In the genomic region with DNA sequence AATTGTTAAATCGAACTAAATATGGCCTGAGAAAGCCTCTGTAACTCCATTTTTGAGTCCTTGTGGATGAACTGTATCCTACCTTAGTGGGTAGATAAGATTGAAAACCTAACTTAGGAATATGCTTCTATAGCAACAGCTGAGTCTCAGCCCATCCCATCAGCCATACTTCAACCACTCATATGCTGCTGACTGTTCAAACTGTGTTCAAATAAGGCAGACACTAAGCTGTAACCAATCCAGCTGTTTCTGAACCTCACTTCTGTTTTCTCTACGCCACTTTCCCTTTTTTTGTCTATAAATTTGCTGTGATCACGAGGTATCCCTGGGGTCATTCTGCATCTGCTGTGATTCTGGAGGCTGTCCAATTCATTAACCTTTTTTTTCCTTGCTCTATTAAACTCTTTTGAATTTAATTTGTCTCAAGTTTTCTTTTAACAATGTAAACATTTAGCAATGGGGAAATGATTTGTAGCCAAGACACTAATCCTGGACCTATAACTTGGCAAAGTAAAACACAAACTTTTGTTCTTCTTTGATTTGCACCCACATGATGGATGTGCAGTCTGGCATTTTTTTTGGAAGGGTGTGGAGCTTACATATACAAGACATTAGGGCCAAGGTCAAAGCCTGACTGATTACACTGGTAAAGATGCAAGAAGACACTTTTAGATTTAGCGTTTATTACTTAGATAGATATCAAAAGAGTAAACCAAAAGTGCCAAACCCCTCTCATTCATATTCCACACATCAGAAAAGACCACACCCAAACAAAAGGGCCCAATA, we compare ENCODE assay signal across 2 cellular contexts.
TF ChIP-seq lines count a peak whose summit lies in the region.

No MANE protein-coding gene starts in this region.

TF ChIP-seq in GM23338, 12 proteins besides CTCF, POLR2A, EP300 and RAD21:
- no peak for TF ChIP-seq EZH2 (IDR thresholded peaks at IDR 0.05; ENCODE audit: low read depth, unreplicated experiment)
- peak; percentile 47 for TF ChIP-seq POLR2AphosphoS5 (IDR thresholded peaks at IDR 0.05; ENCODE audit: low read depth)
TF ChIP-seq in GM23338: peak in this region for 1.

TF ChIP-seq in SK-N-SH, 30 proteins besides CTCF, POLR2A, EP300 and RAD21 (continued from another document):
- TF ChIP-seq MEF2A (IDR thresholded peaks at IDR 0.05; ENCODE audit: borderline replicate concordance, low read depth) = no peak
- TF ChIP-seq TEAD4 (IDR thresholded peaks at IDR 0.05; ENCODE audit: borderline replicate concordance, insufficient read depth) = no peak
- TF ChIP-seq, protein P1, sequence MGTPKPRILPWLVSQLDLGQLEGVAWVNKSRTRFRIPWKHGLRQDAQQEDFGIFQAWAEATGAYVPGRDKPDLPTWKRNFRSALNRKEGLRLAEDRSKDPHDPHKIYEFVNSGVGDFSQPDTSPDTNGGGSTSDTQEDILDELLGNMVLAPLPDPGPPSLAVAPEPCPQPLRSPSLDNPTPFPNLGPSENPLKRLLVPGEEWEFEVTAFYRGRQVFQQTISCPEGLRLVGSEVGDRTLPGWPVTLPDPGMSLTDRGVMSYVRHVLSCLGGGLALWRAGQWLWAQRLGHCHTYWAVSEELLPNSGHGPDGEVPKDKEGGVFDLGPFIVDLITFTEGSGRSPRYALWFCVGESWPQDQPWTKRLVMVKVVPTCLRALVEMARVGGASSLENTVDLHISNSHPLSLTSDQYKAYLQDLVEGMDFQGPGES (IDR thresholded peaks at IDR 0.05; ENCODE audit: low read depth, low read length) = no peak
- no peak for TF ChIP-seq TCF12 (IDR thresholded peaks at IDR 0.05)
- TF ChIP-seq SIN3A (IDR thresholded peaks at IDR 0.05; ENCODE audit: borderline replicate concordance, low read depth, low read length) = no peak
- no peak for TF ChIP-seq RXRA (IDR thresholded peaks at IDR 0.05; ENCODE audit: borderline replicate concordance, low read depth)
- no peak for TF ChIP-seq FOSL2 (IDR thresholded peaks at IDR 0.05; ENCODE audit: borderline replicate concordance, low read depth)
- TF ChIP-seq, protein P2, sequence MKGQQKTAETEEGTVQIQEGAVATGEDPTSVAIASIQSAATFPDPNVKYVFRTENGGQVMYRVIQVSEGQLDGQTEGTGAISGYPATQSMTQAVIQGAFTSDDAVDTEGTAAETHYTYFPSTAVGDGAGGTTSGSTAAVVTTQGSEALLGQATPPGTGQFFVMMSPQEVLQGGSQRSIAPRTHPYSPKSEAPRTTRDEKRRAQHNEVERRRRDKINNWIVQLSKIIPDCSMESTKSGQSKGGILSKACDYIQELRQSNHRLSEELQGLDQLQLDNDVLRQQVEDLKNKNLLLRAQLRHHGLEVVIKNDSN (IDR thresholded peaks at IDR 0.05; ENCODE audit: borderline replicate concordance, low read depth) = no peak
- TF ChIP-seq RFX5 (IDR thresholded peaks at IDR 0.05; ENCODE audit: low read length) = no peak
- TF ChIP-seq, protein P3, sequence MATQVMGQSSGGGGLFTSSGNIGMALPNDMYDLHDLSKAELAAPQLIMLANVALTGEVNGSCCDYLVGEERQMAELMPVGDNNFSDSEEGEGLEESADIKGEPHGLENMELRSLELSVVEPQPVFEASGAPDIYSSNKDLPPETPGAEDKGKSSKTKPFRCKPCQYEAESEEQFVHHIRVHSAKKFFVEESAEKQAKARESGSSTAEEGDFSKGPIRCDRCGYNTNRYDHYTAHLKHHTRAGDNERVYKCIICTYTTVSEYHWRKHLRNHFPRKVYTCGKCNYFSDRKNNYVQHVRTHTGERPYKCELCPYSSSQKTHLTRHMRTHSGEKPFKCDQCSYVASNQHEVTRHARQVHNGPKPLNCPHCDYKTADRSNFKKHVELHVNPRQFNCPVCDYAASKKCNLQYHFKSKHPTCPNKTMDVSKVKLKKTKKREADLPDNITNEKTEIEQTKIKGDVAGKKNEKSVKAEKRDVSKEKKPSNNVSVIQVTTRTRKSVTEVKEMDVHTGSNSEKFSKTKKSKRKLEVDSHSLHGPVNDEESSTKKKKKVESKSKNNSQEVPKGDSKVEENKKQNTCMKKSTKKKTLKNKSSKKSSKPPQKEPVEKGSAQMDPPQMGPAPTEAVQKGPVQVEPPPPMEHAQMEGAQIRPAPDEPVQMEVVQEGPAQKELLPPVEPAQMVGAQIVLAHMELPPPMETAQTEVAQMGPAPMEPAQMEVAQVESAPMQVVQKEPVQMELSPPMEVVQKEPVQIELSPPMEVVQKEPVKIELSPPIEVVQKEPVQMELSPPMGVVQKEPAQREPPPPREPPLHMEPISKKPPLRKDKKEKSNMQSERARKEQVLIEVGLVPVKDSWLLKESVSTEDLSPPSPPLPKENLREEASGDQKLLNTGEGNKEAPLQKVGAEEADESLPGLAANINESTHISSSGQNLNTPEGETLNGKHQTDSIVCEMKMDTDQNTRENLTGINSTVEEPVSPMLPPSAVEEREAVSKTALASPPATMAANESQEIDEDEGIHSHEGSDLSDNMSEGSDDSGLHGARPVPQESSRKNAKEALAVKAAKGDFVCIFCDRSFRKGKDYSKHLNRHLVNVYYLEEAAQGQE (IDR thresholded peaks at IDR 0.05; ENCODE audit: low read depth, low read length) = no peak
- no peak for TF ChIP-seq TAF1 (IDR thresholded peaks at IDR 0.05; ENCODE audit: borderline replicate concordance, low read depth, low read length)
- TF ChIP-seq, protein P4, sequence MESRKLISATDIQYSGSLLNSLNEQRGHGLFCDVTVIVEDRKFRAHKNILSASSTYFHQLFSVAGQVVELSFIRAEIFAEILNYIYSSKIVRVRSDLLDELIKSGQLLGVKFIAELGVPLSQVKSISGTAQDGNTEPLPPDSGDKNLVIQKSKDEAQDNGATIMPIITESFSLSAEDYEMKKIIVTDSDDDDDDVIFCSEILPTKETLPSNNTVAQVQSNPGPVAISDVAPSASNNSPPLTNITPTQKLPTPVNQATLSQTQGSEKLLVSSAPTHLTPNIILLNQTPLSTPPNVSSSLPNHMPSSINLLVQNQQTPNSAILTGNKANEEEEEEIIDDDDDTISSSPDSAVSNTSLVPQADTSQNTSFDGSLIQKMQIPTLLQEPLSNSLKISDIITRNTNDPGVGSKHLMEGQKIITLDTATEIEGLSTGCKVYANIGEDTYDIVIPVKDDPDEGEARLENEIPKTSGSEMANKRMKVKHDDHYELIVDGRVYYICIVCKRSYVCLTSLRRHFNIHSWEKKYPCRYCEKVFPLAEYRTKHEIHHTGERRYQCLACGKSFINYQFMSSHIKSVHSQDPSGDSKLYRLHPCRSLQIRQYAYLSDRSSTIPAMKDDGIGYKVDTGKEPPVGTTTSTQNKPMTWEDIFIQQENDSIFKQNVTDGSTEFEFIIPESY (IDR thresholded peaks at IDR 0.05; ENCODE audit: borderline replicate concordance, low read depth) = no peak
- no peak for TF ChIP-seq EZH2phosphoT487 (IDR thresholded peaks at IDR 0.05; ENCODE audit: borderline replicate concordance, low read depth)
- no peak for TF ChIP-seq JUND (IDR thresholded peaks at IDR 0.05)
- TF ChIP-seq NFIC (IDR thresholded peaks at IDR 0.05; ENCODE audit: borderline replicate concordance) = no peak
- TF ChIP-seq YY1 (IDR thresholded peaks at IDR 0.05; ENCODE audit: low read depth) = no peak
- TF ChIP-seq, protein P5, sequence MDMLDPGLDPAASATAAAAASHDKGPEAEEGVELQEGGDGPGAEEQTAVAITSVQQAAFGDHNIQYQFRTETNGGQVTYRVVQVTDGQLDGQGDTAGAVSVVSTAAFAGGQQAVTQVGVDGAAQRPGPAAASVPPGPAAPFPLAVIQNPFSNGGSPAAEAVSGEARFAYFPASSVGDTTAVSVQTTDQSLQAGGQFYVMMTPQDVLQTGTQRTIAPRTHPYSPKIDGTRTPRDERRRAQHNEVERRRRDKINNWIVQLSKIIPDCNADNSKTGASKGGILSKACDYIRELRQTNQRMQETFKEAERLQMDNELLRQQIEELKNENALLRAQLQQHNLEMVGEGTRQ (IDR thresholded peaks at IDR 0.05; ENCODE audit: borderline replicate concordance, low read depth, low read length) = no peak
- TF ChIP-seq NRF1 (IDR thresholded peaks at IDR 0.05; ENCODE audit: low read depth, low read length) = no peak
- TF ChIP-seq, protein P6, sequence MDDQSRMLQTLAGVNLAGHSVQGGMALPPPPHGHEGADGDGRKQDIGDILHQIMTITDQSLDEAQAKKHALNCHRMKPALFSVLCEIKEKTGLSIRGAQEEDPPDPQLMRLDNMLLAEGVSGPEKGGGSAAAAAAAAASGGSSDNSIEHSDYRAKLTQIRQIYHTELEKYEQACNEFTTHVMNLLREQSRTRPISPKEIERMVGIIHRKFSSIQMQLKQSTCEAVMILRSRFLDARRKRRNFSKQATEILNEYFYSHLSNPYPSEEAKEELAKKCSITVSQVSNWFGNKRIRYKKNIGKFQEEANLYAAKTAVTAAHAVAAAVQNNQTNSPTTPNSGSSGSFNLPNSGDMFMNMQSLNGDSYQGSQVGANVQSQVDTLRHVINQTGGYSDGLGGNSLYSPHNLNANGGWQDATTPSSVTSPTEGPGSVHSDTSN (IDR thresholded peaks at IDR 0.05) = no peak
